In the genomic region with DNA sequence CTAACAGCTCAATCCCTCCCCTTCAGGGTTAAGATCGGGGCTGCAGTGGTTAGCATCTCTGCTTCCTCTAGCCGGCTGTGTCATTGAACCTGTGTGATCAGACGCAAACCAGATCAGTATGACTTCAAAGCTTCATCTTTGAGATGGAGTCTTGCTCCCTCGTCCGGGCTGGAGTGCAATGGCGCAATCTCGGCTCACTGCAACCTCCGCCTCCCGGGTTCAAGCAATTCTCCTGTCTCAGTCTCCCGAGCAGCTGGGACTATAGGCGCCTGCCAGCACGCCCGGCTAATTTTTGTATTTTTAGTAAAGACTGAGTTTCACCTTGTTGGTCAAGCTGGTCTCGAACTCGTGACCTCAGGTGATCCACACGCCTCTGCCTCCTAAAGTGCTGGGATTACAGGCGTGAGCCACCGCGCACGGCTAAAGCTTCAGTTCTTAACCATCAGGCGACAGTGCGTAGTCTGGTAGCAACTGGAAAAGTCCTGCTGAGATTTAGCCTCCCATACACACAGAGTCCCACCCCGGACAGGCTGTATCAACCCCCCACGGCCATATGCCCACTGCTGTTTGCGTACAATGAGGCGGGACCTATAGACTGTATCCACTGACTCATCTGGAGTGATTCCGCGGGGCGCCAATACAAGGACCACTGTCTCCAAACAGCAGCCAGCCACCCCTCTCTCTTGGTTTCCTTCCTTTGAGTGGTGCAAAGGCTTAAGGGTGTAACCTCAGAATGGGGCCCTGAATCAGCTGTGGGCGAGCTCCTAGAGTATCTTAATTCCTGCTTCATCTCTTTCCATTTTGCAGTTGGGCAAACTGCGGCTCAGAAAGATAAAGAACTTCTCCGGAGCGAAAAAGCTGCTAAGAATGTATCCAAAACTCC, we compare ENCODE assay signal across 8 cellular contexts. TPM values are rescaled to one million over a fixed set of nuclear protein-coding genes. Genes with fewer than 3 reads are reported as not detected.
DNase-seq lines count a peak whose midpoint lies in the region; ATAC-seq and TF ChIP-seq lines count a peak whose summit lies in the region.

No MANE protein-coding gene starts in this region.

- H3K9ac ChIP-seq in HCT116 (ENCODE audit: low read length) (peak overlapping the region; percentile 97), smooth muscle cell (ENCODE audit: low read depth) (peak overlapping the region; percentile 93)

- ATAC-seq in HCT116, result peak; percentile 55

- H3K27me3 Mint-ChIP-seq in brain, result peaks cover 6% of the 10 kb centered on the region

- peak overlapping the region; percentile 86 for H3K4me2 ChIP-seq in HCT116 (ENCODE audit: low read length)
- H3K4me2 ChIP-seq in smooth muscle cell, result peak overlapping the region; percentile 87

- H3K9me3 Mint-ChIP-seq in brain, result no peaks in the 10 kb centered on the region

- H3K79me2 ChIP-seq in HCT116 (ENCODE audit: insufficient read depth, low read length), result peaks cover 8% of the 10 kb centered on the region; the same call in 1 of the 2 replicates
- H3K79me2 ChIP-seq in smooth muscle cell (ENCODE audit: low read depth), result no peaks in the 10 kb centered on the region

- TF ChIP-seq CTCF in GM10248 (IDR thresholded peaks at IDR 0.05; ENCODE audit: control extremely low read depth, extremely low read depth, low read depth, missing control alignments) (peak; percentile 31), HCT116 (IDR thresholded peaks at IDR 0.05 in 2 of 3, conservative IDR thresholded peaks at IDR 0.05 in 1 of 3; ENCODE audit: borderline replicate concordance in 1 of 3, insufficient read depth in 1 of 3, low read depth in 2 of 3, low read length in 2 of 3) (no peak), brain (conservative IDR thresholded peaks at IDR 0.05) (peak in 1 of 2 experiments; percentile 16), smooth muscle cell (IDR thresholded peaks at IDR 0.05; ENCODE audit: borderline replicate concordance, insufficient read depth, poor library complexity, severe bottlenecking) (no peak)

- TSS peak; percentile 89 for BruUV-seq in HCT116 (replicated peaks; lab: Mats Ljungman, UMichigan)

- peaks cover 48% of the 10 kb centered on the region for H3K4me1 Mint-ChIP-seq in brain

- no peaks in the 10 kb centered on the region for H3K9me2 ChIP-seq in HCT116 (ENCODE audit: insufficient read depth)

- H3K27me3 ChIP-seq in HCT116 (ENCODE audit: insufficient read depth, low read length) (no peaks in the 10 kb centered on the region), smooth muscle cell (ENCODE audit: low read depth) (no peaks in the 10 kb centered on the region)

- TF ChIP-seq POLR2A in HCT116 (IDR thresholded peaks at IDR 0.05; ENCODE audit: borderline replicate concordance, extremely low read depth, insufficient read depth, insufficient read length), result no peak

- H3K4me3 ChIP-seq in HCT116 (replicated peaks in 1 of 2; ENCODE audit: low read depth in 1 of 2, low read length in 2 of 2) (peak overlapping the region; percentile 72 to 87), smooth muscle cell (peak overlapping the region; percentile 73)

- POLR2A ChIA-PET in GM10248 (lab: Yijun Ruan, JAX), result interaction anchor here (0.6 to 2.7 kb wide), 9 partner anchors 13 to 264 kb away, joined by 3 to 28 read pairs (median 6); a partner anchor contains a TSS
- POLR2A ChIA-PET in HCT116 (lab: Charles Lee), result interaction anchor here (0.6 to 2.4 kb wide), 6 partner anchors 14 to 619 kb away, joined by 3 to 18 read pairs (median 4); a partner anchor contains a TSS

- H2AFZ ChIP-seq in HCT116 (ENCODE audit: low read depth, low read length, poor library complexity, severe bottlenecking), result peak overlapping the region; percentile 87
- H2AFZ ChIP-seq in smooth muscle cell (ENCODE audit: low read depth), result peak overlapping the region; percentile 80

- 10% methylated on average over 33 of the region's 33 CpGs for WGBS in smooth muscle cell (ENCODE audit: low lambda C conversion rate)

- DNase-seq in GM10248 (ENCODE audit: extremely low spot score), result peak; percentile 67
- peak; percentile 54 for DNase-seq in HCT116 (ENCODE audit: low read depth, low spot score)
- DNase-seq in MV-4-11 (lab: John Stamatoyannopoulos, UW), result peak; percentile 82
- DNase-seq in UCSD-AML1 (lab: John Stamatoyannopoulos, UW; ENCODE audit: unreplicated experiment), result peak; percentile 84
- peak; percentile 63 for DNase-seq in iPS-NIHi7 (ENCODE audit: extremely low spot score)
- DNase-seq in smooth muscle cell (lab: John Stamatoyannopoulos, UW; ENCODE audit: unreplicated experiment), result peak; percentile 57
- DNase-seq in NCI-H2029 treated with DMSO at 0.1 percent for 48 hours (lab: John Stamatoyannopoulos, UW), result no peak

- no peak for TF ChIP-seq RAD21 in HCT116 (IDR thresholded peaks at IDR 0.05; ENCODE audit: low read depth)

- RAD21 ChIA-PET in HCT116 (lab: Charles Lee; ENCODE audit: low non-redundant PET in 1 of 2, low total read pairs in 2 of 2, uncharacterized antibody in 2 of 2, unreplicated experiment in 2 of 2), result interaction anchor here in 1 of 2 experiments (1.7 kb wide), 1 partner anchor 28 kb away, joined by 7 read pairs; a partner anchor contains a TSS

- H3K36me3 ChIP-seq in HCT116 (ENCODE audit: control insufficient read depth in 1 of 2, insufficient read depth in 2 of 2, low read length in 2 of 2) (no peaks in the 10 kb centered on the region), smooth muscle cell (ENCODE audit: low read depth) (no peaks in the 10 kb centered on the region)

- intact Hi-C loops in HCT116 (cut with micrococcal nuclease), result loop anchor here (1.0 to 5.0 kb wide), 2 partner anchors 28 to 253 kb away; a partner anchor contains a TSS

- CTCF ChIA-PET in GM10248 (lab: Yijun Ruan, JAX), result interaction anchor here (0.7 to 3.6 kb wide), 14 partner anchors 9 to 770 kb away, joined by 3 to 30 read pairs (median 4); a partner anchor contains a TSS
- CTCF ChIA-PET in HCT116 (lab: Charles Lee), result interaction anchor here (0.7 to 1.1 kb wide), 5 partner anchors 15 to 755 kb away, joined by 3 to 5 read pairs (median 4); a partner anchor contains a TSS

- H3K4me3 Mint-ChIP-seq in brain, result peak overlapping the region; percentile 90 to 98 (median 92)

- no peaks in the 10 kb centered on the region for H3K36me3 Mint-ChIP-seq in brain

- H3K27ac ChIP-seq in HCT116 (ENCODE audit: low read depth, low read length), result peak overlapping the region; percentile 99
- peak overlapping the region; percentile 96 for H3K27ac ChIP-seq in smooth muscle cell (ENCODE audit: low read depth)

- no peaks in the 10 kb centered on the region for H4K20me1 ChIP-seq in HCT116 (ENCODE audit: insufficient read depth)
- H4K20me1 ChIP-seq in smooth muscle cell (ENCODE audit: low read depth), result no peaks in the 10 kb centered on the region

- peak overlapping the region; percentile 80 to 96 (median 93) for H3K27ac Mint-ChIP-seq in brain

- peaks cover 11% of the 10 kb centered on the region for H3F3A ChIP-seq in smooth muscle cell (ENCODE audit: low read depth)

- peaks cover 18 to 34% of the 10 kb centered on the region in 2 experiments for H3K4me1 ChIP-seq in HCT116 (ENCODE audit: control insufficient read depth in 1 of 2, insufficient read depth in 2 of 2, low read length in 2 of 2)
- H3K4me1 ChIP-seq in smooth muscle cell (ENCODE audit: low read depth), result no peaks in the 10 kb centered on the region

- H3K9me3 ChIP-seq in HCT116 (ENCODE audit: control insufficient read depth in 1 of 2, insufficient read depth in 1 of 2, low read depth in 1 of 2, low read length in 2 of 2) (no peaks in the 10 kb centered on the region), smooth muscle cell (replicated peaks; ENCODE audit: low read depth) (no peaks in the 10 kb centered on the region)

TF ChIP-seq in HCT116, 20 proteins besides CTCF, POLR2A, EP300 and RAD21:
- TF ChIP-seq FOSL1 (IDR thresholded peaks at IDR 0.05; ENCODE audit: low read depth) (no peak), ZNF274 (IDR thresholded peaks at IDR 0.05; ENCODE audit: low read depth, low read length) (no peak), JUND (IDR thresholded peaks at IDR 0.05) (no peak), CBX3 (IDR thresholded peaks at IDR 0.05; ENCODE audit: low read depth) (no peak), TCF7L2 (IDR thresholded peaks at IDR 0.05; ENCODE audit: borderline replicate concordance, extremely low read depth, insufficient read depth, insufficient read length) (peak; percentile 82), ZFX (IDR thresholded peaks at IDR 0.05) (no peak)

RNA-seq across cellular contexts. Expression of a gene that starts 23.3 kb away (rescaled TPM):
- 9.0 TPM for total RNA-seq in HCT116 (2021; ENCODE audit: unreplicated experiment)
- not detected in 2 replicates for polyA plus RNA-seq in HCT116 (2012)
- polyA plus RNA-seq in brain (ENCODE audit: insufficient read depth, low read depth, low replicate concordance), result not detected
- total RNA-seq in smooth muscle cell, result not detected in 2 replicates
- polyA plus RNA-seq in smooth muscle cell, result not detected in 2 replicates

RNA-seq across cellular contexts. Expression of a gene that starts 27.8 kb away (rescaled TPM):
- total RNA-seq in HCT116 (2021; ENCODE audit: unreplicated experiment) (217 TPM), smooth muscle cell (407 and 453 TPM in 2 replicates)
- polyA plus RNA-seq in HCT116 (2012), result 90.4 and 106 TPM in 2 replicates
- polyA plus RNA-seq in brain (ENCODE audit: insufficient read depth, low read depth, low replicate concordance) (200 TPM), smooth muscle cell (70.2 and 74.0 TPM in 2 replicates)

RNA-seq across cellular contexts. Expression of a gene that starts 47.9 kb away (rescaled TPM):
- total RNA-seq in HCT116 (2021; ENCODE audit: unreplicated experiment), result 5.3 TPM
- polyA plus RNA-seq in HCT116 (2012), result not detected in 2 replicates
- polyA plus RNA-seq in brain (ENCODE audit: insufficient read depth, low read depth, low replicate concordance), result not detected
- not detected in 2 replicates for total RNA-seq in smooth muscle cell
- not detected in 2 replicates for polyA plus RNA-seq in smooth muscle cell

Comparison
In these comparisons a context has a peak if more than half of its experiments do, and no peak if none do; other contexts are left out.
1. RNA of a gene that starts 23.3 kb away (total RNA-seq): 9.0 TPM in HCT116 (single experiment); not detected in smooth muscle cell; every median in the first group is over 10 times any median in the second.